Comparison of ENCODE assay signal across 18 cellular contexts in the genomic region with DNA sequence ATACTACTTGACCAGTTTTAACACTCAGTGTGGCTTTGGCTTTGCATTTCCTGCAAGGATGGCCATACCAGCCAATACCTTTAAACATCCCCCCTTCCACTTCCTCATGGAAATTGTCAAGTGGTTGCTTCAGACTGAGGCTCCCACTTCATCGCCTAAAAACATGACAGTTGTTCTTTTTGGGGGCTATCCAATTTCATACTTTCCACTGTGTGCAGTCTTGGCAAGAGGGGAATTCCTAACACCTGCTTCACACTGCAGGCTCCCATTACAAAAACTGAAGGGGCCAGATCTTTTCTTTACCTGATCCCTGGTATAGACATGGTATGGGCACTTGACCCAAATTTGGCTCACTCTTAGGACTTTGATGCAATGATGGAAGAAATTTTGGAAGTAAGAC.
"Had no signal": no experiment of that assay in that cellular context is flagged by ENCODE, and none has a peak within 500 bp of the region (broad histone marks: within the 10 kb centered on the region; RNA-seq: fewer than 3 reads in every experiment).

No MANE protein-coding gene starts in this region.

- H3K27ac ChIP-seq: body of pancreas, esophagus muscularis mucosa, left ventricle myocardium inferior, neutrophil, parathyroid adenoma, tibial nerve, vagina had no signal

- H3K79me2 ChIP-seq: parathyroid adenoma had no signal

- H3K4me3 ChIP-seq: body of pancreas, esophagus muscularis mucosa, left ventricle myocardium inferior, mucosa of descending colon, tibial nerve, vagina had no signal

- H2AFZ ChIP-seq: parathyroid adenoma had no signal

- H3K36me3 ChIP-seq: esophagus muscularis mucosa, left ventricle myocardium inferior, neutrophil, tibial nerve, vagina had no signal

- H3K4me1 ChIP-seq: body of pancreas, esophagus muscularis mucosa, left ventricle myocardium inferior, parathyroid adenoma, tibial nerve, vagina had no signal

- ATAC-seq: body of pancreas; mucosa of descending colon; naive thymus-derived CD8-positive, alpha-beta T cell; stimulated activated effector memory CD8-positive, alpha-beta T cell treated with anti-CD3 and anti-CD28 coated beads, Interleukin-12 subunit alpha, Interleukin-12 subunit beta, amount 100 ng/mL, for 72 hours had no signal

- H3K9ac ChIP-seq: parathyroid adenoma had no signal

- DNase-seq: activated CD4-positive, alpha-beta T cell treated with anti-CD3 and anti-CD28 coated beads, Interleukin-2, amount 10 ng/mL, durations not matched to agents 24 days and 14 days; activated CD4-positive, CD25-positive, alpha-beta regulatory T cell; activated naive CD8-positive, alpha-beta T cell treated with anti-CD3 and anti-CD28 coated beads for 36 hours; amygdala; body of pancreas; central memory CD4-positive, alpha-beta T cell; cortex of kidney; effector CD4-positive, alpha-beta T cell; hypothalamus; left ventricle myocardium inferior; mucosa of descending colon; naive thymus-derived CD8-positive, alpha-beta T cell had no signal

- H3K27me3 ChIP-seq: body of pancreas, tibial nerve, vagina had no signal

- H3K9me3 ChIP-seq: body of pancreas, esophagus muscularis mucosa, left ventricle myocardium inferior, mucosa of descending colon, neutrophil, tibial nerve, vagina had no signal
